ENCODE assay signal across 22 cellular contexts in the genomic region with DNA sequence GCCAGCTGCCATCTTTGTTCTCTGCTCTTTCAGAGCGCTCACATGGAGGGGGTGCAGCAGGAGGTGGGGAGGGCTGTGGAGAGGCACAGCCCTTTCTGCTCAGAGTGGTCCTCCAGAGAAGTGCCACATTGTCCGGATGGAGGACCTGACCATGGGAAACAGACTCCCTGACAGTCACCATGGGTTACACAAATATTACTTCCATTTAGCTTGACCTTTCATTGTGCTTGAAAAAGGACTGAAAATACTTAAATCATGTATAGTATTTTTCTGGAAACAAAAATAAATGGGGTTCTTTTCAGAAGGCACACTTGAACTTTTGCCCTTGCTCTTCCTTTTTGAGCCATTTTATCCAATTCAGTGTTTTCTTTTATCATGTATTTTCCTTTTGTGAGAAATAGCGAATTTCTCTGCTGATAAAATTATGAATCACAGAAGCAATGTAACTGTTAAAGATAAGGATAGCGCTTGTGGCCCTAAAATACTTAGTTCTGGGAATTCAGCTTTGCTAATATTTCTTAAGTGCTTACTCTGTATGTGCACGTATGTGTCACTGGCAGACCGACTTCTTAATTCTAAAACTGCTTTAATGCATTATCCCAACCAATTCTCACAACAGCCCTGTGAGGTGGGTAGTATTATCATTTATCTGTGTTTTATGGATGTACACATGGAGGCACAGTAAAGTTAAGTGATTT. TPM values are rescaled to one million over a fixed set of nuclear protein-coding genes. Genes with fewer than 3 reads are reported as not detected.
DNase-seq lines count a peak whose midpoint lies in the region; ATAC-seq and TF ChIP-seq lines count a peak whose summit lies in the region.
"Had no signal": no experiment of that assay in that cellular context is flagged by ENCODE, and none has a peak within 500 bp of the region (broad histone marks: within the 10 kb centered on the region; RNA-seq: fewer than 3 reads in every experiment).

No MANE protein-coding gene starts in this region.

- no peak overlapping the region for H3K4me2 ChIP-seq in PC-9

- no peak overlapping the region for H3K4me3 Mint-ChIP-seq in HFFc6
- H3K4me3 Mint-ChIP-seq in WTC11 = no peak overlapping the region
- no peak overlapping the region for H3K4me3 Mint-ChIP-seq in stimulated activated effector memory CD8-positive, alpha-beta T cell treated with anti-CD3 and anti-CD28 coated beads, Interleukin-12 subunit alpha, Interleukin-12 subunit beta, amount 100 ng/mL, for 72 hours
- H3K4me3 Mint-ChIP-seq: activated CD4-positive, alpha-beta memory T cell treated with anti-CD3 and anti-CD28 coated beads for 36 hours; activated naive CD4-positive, alpha-beta T cell treated with anti-CD3 and anti-CD28 coated beads for 36 hours; CD8-positive, alpha-beta memory T cell; dendritic cell treated with granulocyte-macrophage colony-stimulating factor and Interleukin-4, amounts not matched to agents 40 ng/mL and 50 ng/mL, for 4 days; memory B cell; natural killer cell treated with Interleukin-12 subunit alpha and Interleukin-12 subunit beta and Interleukin-15 and Interleukin-18, amount 100 ng/mL, for 72 hours; T-cell had no signal

- peaks cover 5% of the 10 kb centered on the region for H3K4me1 ChIP-seq in PC-9 (replicated peaks; ENCODE audit: insufficient read depth)

- H3K36me3 Mint-ChIP-seq in HFFc6 (ENCODE audit: low read depth) (peaks cover 36% of the 10 kb centered on the region), WTC11 (peaks cover 29% of the 10 kb centered on the region)
- no peaks in the 10 kb centered on the region for H3K36me3 Mint-ChIP-seq in stimulated activated effector memory CD8-positive, alpha-beta T cell treated with anti-CD3 and anti-CD28 coated beads, Interleukin-12 subunit alpha, Interleukin-12 subunit beta, amount 100 ng/mL, for 72 hours
- H3K36me3 Mint-ChIP-seq: activated CD4-positive, alpha-beta memory T cell treated with anti-CD3 and anti-CD28 coated beads for 36 hours; memory B cell; natural killer cell treated with Interleukin-12 subunit alpha and Interleukin-12 subunit beta and Interleukin-15 and Interleukin-18, amount 100 ng/mL, for 72 hours; T-cell had no signal

- no TSS peak for BruUV-seq in PC-9 (replicated peaks; lab: Mats Ljungman, UMichigan)

- no peaks in the 10 kb centered on the region; the same call in 1 of the 2 replicates for H3K9me3 ChIP-seq in PC-9 (ENCODE audit: insufficient read depth, low read depth)
- H3K9me3 ChIP-seq: esophagus muscularis mucosa had no signal

- H3K27me3 Mint-ChIP-seq in HFFc6 (ENCODE audit: insufficient read depth) (no peaks in the 10 kb centered on the region; the same call in 1 of the 2 replicates), WTC11 (ENCODE audit: low read depth) (no peaks in the 10 kb centered on the region)
- H3K27me3 Mint-ChIP-seq: activated CD4-positive, alpha-beta memory T cell treated with anti-CD3 and anti-CD28 coated beads for 36 hours; CD8-positive, alpha-beta memory T cell; dendritic cell treated with granulocyte-macrophage colony-stimulating factor and Interleukin-4, amounts not matched to agents 40 ng/mL and 50 ng/mL, for 4 days; natural killer cell treated with Interleukin-12 subunit alpha and Interleukin-12 subunit beta and Interleukin-15 and Interleukin-18, amount 100 ng/mL, for 72 hours; T-cell had no signal

- H3K9me2 ChIP-seq in PC-9 (ENCODE audit: insufficient read depth) = no peaks in the 10 kb centered on the region

- 0 out of 2 replicates have a peak, but pooled peaks cover 6% of the 10 kb centered on the region for H3K36me3 ChIP-seq in PC-9 (ENCODE audit: low read depth)
- H3K36me3 ChIP-seq: esophagus muscularis mucosa, WERI-Rb-1 had no signal

- DNase-seq in HFFc6 (no peak), WTC11 (ENCODE audit: low spot score) (no peak), omental fat pad (ENCODE audit: low spot score) (no peak), PC-9 (no peak)
- no peak for DNase-seq in stimulated activated effector memory CD8-positive, alpha-beta T cell treated with anti-CD3 and anti-CD28 coated beads, Interleukin-12 subunit alpha, Interleukin-12 subunit beta, amount 100 ng/mL, for 72 hours (ENCODE audit: low spot score in 2 of 2)
- DNase-seq: activated CD4-positive, alpha-beta memory T cell treated with anti-CD3 and anti-CD28 coated beads for 36 hours; activated naive CD4-positive, alpha-beta T cell treated with anti-CD3 and anti-CD28 coated beads for 36 hours; CD8-positive, alpha-beta memory T cell; DMS79; GOT3; head of caudate nucleus; NCI-H446 treated with DMSO at 0.1 percent for 48 hours; stimulated activated CD4-positive, alpha-beta T cell treated with anti-CD3 and anti-CD28 coated beads, Interleukin-15, amount 100 ng/mL, for 24 hours; stimulated activated naive CD4-positive, alpha-beta T cell treated with Interleukin-2 at 50 U/mL for 16 hours; T-cell; WERI-Rb-1 had no signal

- no peaks in the 10 kb centered on the region for H3K27me3 ChIP-seq in PC-9 (ENCODE audit: insufficient read depth, low read depth)
- H3K27me3 ChIP-seq: esophagus muscularis mucosa had no signal

- H3K4me3 ChIP-seq in PC-9 = no peak overlapping the region
- H3K4me3 ChIP-seq: esophagus muscularis mucosa had no signal

- H3K27ac ChIP-seq in PC-9 = no peak overlapping the region
- H3K27ac ChIP-seq: esophagus muscularis mucosa, WERI-Rb-1 had no signal

- H3K27ac Mint-ChIP-seq in HFFc6 = peak overlapping the region; percentile 1; the same call in 1 of the 2 replicates
- peak overlapping the region; percentile 5 for H3K27ac Mint-ChIP-seq in WTC11
- no peak overlapping the region for H3K27ac Mint-ChIP-seq in stimulated activated effector memory CD8-positive, alpha-beta T cell treated with anti-CD3 and anti-CD28 coated beads, Interleukin-12 subunit alpha, Interleukin-12 subunit beta, amount 100 ng/mL, for 72 hours
- H3K27ac Mint-ChIP-seq: activated CD4-positive, alpha-beta memory T cell treated with anti-CD3 and anti-CD28 coated beads for 36 hours; activated naive CD4-positive, alpha-beta T cell treated with anti-CD3 and anti-CD28 coated beads for 36 hours; CD8-positive, alpha-beta memory T cell; dendritic cell treated with granulocyte-macrophage colony-stimulating factor and Interleukin-4, amounts not matched to agents 40 ng/mL and 50 ng/mL, for 4 days; memory B cell; natural killer cell treated with Interleukin-12 subunit alpha and Interleukin-12 subunit beta and Interleukin-15 and Interleukin-18, amount 100 ng/mL, for 72 hours; T-cell had no signal

- intact Hi-C loops in PC-9 (cut with micrococcal nuclease; ENCODE audit: unreplicated experiment) = no loop called here

- H2AFZ ChIP-seq in PC-9 = no peak overlapping the region

- H4K20me1 ChIP-seq in PC-9 (ENCODE audit: insufficient read depth) = no peaks in the 10 kb centered on the region

- CTCF ChIA-PET in WTC11 (lab: Charles Lee) (no interaction called here), PC-9 (lab: Charles Lee) (no interaction called here)

- 0 out of 2 replicates have a peak, but pooled peaks cover 6% of the 10 kb centered on the region for H3F3A ChIP-seq in PC-9 (ENCODE audit: insufficient read depth, low read depth)

- TF ChIP-seq CTCF in HFFc6 (IDR thresholded peaks at IDR 0.05) = no peak
- no peak for TF ChIP-seq CTCF in WTC11 (IDR thresholded peaks at IDR 0.05)
- no peak for TF ChIP-seq CTCF in omental fat pad (IDR thresholded peaks at IDR 0.05)
- TF ChIP-seq CTCF in PC-9 (conservative IDR thresholded peaks at IDR 0.05) = no peak

- peaks cover 82% of the 10 kb centered on the region for H3K4me1 Mint-ChIP-seq in HFFc6 (ENCODE audit: low read depth)
- H3K4me1 Mint-ChIP-seq in WTC11 = peaks cover 62% of the 10 kb centered on the region
- no peaks in the 10 kb centered on the region for H3K4me1 Mint-ChIP-seq in stimulated activated effector memory CD8-positive, alpha-beta T cell treated with anti-CD3 and anti-CD28 coated beads, Interleukin-12 subunit alpha, Interleukin-12 subunit beta, amount 100 ng/mL, for 72 hours
- H3K4me1 Mint-ChIP-seq: CD8-positive, alpha-beta memory T cell; memory B cell; T-cell had no signal

- POLR2A ChIA-PET in WTC11 (lab: Charles Lee) = interaction anchor here (0.9 kb wide), 1 partner anchor 18 kb away, joined by 3 read pairs; no protein-coding TSS in a partner anchor
- POLR2A ChIA-PET in PC-9 (lab: Charles Lee; ENCODE audit: unreplicated experiment) = interaction anchor here (0.6 kb wide), 1 partner anchor 8 kb away, joined by 16 read pairs; no protein-coding TSS in a partner anchor

- H3K9me3 Mint-ChIP-seq in HFFc6 (no peaks in the 10 kb centered on the region), WTC11 (peaks cover 8% of the 10 kb centered on the region)
- H3K9me3 Mint-ChIP-seq in stimulated activated effector memory CD8-positive, alpha-beta T cell treated with anti-CD3 and anti-CD28 coated beads, Interleukin-12 subunit alpha, Interleukin-12 subunit beta, amount 100 ng/mL, for 72 hours = no peaks in the 10 kb centered on the region
- H3K9me3 Mint-ChIP-seq: activated naive CD4-positive, alpha-beta T cell treated with anti-CD3 and anti-CD28 coated beads for 36 hours; CD8-positive, alpha-beta memory T cell; dendritic cell treated with granulocyte-macrophage colony-stimulating factor and Interleukin-4, amounts not matched to agents 40 ng/mL and 50 ng/mL, for 4 days; memory B cell; natural killer cell treated with Interleukin-12 subunit alpha and Interleukin-12 subunit beta and Interleukin-15 and Interleukin-18, amount 100 ng/mL, for 72 hours had no signal

- ATAC-seq in WTC11 = no peak
- peak; percentile 17 for ATAC-seq in esophagus mucosa
- ATAC-seq in omental fat pad (ENCODE audit: low FRiP score) = peak; percentile 41
- ATAC-seq in stimulated activated effector memory CD8-positive, alpha-beta T cell treated with anti-CD3 and anti-CD28 coated beads, Interleukin-12 subunit alpha, Interleukin-12 subunit beta, amount 100 ng/mL, for 72 hours = no peak
- ATAC-seq in HG03520 (IDR thresholded peaks at IDR 0.05; ENCODE audit: unreplicated experiment) = no peak
- ATAC-seq: T-cell had no signal

- peaks cover 73% of the 10 kb centered on the region for H3K79me2 ChIP-seq in PC-9 (ENCODE audit: low read depth)

TF ChIP-seq in WTC11, 78 proteins besides CTCF, POLR2A, EP300 and RAD21 (continues in another document):
- TF ChIP-seq FOXP1 (CRISPR knock-in tag; IDR thresholded peaks at IDR 0.05; ENCODE audit: borderline replicate concordance) (no peak), NR2C2 (CRISPR knock-in tag; IDR thresholded peaks at IDR 0.05) (no peak), NFATC4 (CRISPR knock-in tag; IDR thresholded peaks at IDR 0.05) (no peak), ATF1 (CRISPR knock-in tag; IDR thresholded peaks at IDR 0.05) (no peak)

RNA-seq across cellular contexts. Expression of a gene that starts 34.2 kb away (rescaled TPM):
- total RNA-seq in HFFc6 (2021; fragmentation: NEBNext Ultra II Directional; extraction: Animal tissue kit (Norgen Biotek cat#: 25700)) = 100 to 1,000 TPM; 146 to 205 (median 198) TPM
- total RNA-seq in WTC11 (2021) (103 to 112 TPM (median 111 TPM) in 3 replicates), esophagus mucosa (51.0 TPM), omental fat pad (100 to 1,000 TPM in 2 of 4 donors, 10 to 100 TPM in 2; 68.1 to 115 (median 94.9) TPM), PC-9 (2021) (189 and 199 TPM in 2 replicates)

Comparison
In these comparisons a context has a peak if more than half of its experiments do, and no peak if none do; other contexts are left out.
1. ATAC-seq: peak in esophagus mucosa (single experiment) and omental fat pad (single experiment); none in WTC11 (single experiment), stimulated activated effector memory CD8-positive, alpha-beta T cell treated with anti-CD3 and anti-CD28 coated beads, Interleukin-12 subunit alpha, Interleukin-12 subunit beta, amount 100 ng/mL, for 72 hours (single experiment) and HG03520 (single experiment).